9 cellular contexts compared by ENCODE assay signal in genomic region chr7:33334349-33334748, GRCh38.
A peak's percentile ranks its signal among the peaks of the same experiment; 100 is the strongest.
DNase-seq lines count a peak whose midpoint lies in the region; ATAC-seq and TF ChIP-seq lines count a peak whose summit lies in the region.
"Had no signal": no experiment of that assay in that cellular context is flagged by ENCODE, and none has a peak within 500 bp of the region (broad histone marks: within the 10 kb centered on the region; RNA-seq: fewer than 3 reads in every experiment).

No MANE protein-coding gene starts in this region.

- no peaks in the 10 kb centered on the region for H3K4me1 Mint-ChIP-seq in GM23338

- no peak overlapping the region for H3K4me3 Mint-ChIP-seq in GM23338

- no peaks in the 10 kb centered on the region for H3K36me3 Mint-ChIP-seq in GM23338 (ENCODE audit: low read depth)

- peaks cover 3% of the 10 kb centered on the region for H3K27me3 Mint-ChIP-seq in GM23338 (ENCODE audit: insufficient read depth, low read depth, poor library complexity)

- no peaks in the 10 kb centered on the region for H3K4me1 ChIP-seq in GM23338 (ENCODE audit: insufficient read depth)

- H3K36me3 ChIP-seq in GM23338 (ENCODE audit: insufficient read depth) = no peaks in the 10 kb centered on the region

- no peaks in the 10 kb centered on the region for H3K27me3 ChIP-seq in GM23338 (ENCODE audit: insufficient read depth)

- in situ Hi-C loops in ACHN (cut with HindIII; ENCODE audit: low pct_ligation_motif_present, low pct_unique_long_range_greater_than_20kb, low sequenced_read_pairs) = no loop called here

- H3K4me2 ChIP-seq in GM23338 = no peak overlapping the region

- H3K9me2 ChIP-seq in GM23338 (ENCODE audit: insufficient read depth) = no peaks in the 10 kb centered on the region

- no peaks in the 10 kb centered on the region for H3F3A ChIP-seq in GM23338 (replicated peaks; ENCODE audit: low read depth)

- no peaks in the 10 kb centered on the region for H3K79me2 ChIP-seq in GM23338 (replicated peaks; ENCODE audit: insufficient read depth)

- peak; percentile 70 to 87 for TF ChIP-seq CTCF in GM23338 (conservative IDR thresholded peaks at IDR 0.05; ENCODE audit: low read depth in 2 of 2)

- no peak overlapping the region for H3K4me3 ChIP-seq in GM23338

- DNase-seq in ACHN = peak; percentile 35
- DNase-seq in GM23338 (ENCODE audit: low spot score) = peak; percentile 84
- peak; percentile 53 for DNase-seq in NCI-H748 (lab: John Stamatoyannopoulos, UW; ENCODE audit: unreplicated experiment)
- peak; percentile 12 for DNase-seq in fibroblast of peridontal ligament (ENCODE audit: extremely low read depth)
- DNase-seq in activated gamma-delta T cell (lab: John Stamatoyannopoulos, UW) = no peak

- ATAC-seq in GM23338 (peak; percentile 98), GM21526 (IDR thresholded peaks at IDR 0.05; ENCODE audit: low FRiP score, unreplicated experiment) (no peak), HG03521 (IDR thresholded peaks at IDR 0.05; ENCODE audit: unreplicated experiment) (no peak), HG03280 (IDR thresholded peaks at IDR 0.05; ENCODE audit: unreplicated experiment) (no peak)

- H2AFZ ChIP-seq in GM23338 = no peak overlapping the region

- no peak overlapping the region for H3K27ac ChIP-seq in GM23338 (ENCODE audit: low read depth)
- H3K27ac ChIP-seq: epithelial cell of prostate had no signal

- no peak overlapping the region for H3K27ac Mint-ChIP-seq in GM23338

- no peaks in the 10 kb centered on the region for H4K20me1 ChIP-seq in GM23338 (replicated peaks; ENCODE audit: insufficient read depth)

- no peaks in the 10 kb centered on the region for H3K9me3 Mint-ChIP-seq in GM23338

TF ChIP-seq in GM23338, 12 proteins besides CTCF, POLR2A, EP300 and RAD21:
- TF ChIP-seq EZH2phosphoT487 (IDR thresholded peaks at IDR 0.05; ENCODE audit: unreplicated experiment) = no peak
- no peak for TF ChIP-seq STAT1 (IDR thresholded peaks at IDR 0.05; ENCODE audit: unreplicated experiment)
- TF ChIP-seq NANOG (IDR thresholded peaks at IDR 0.05; ENCODE audit: borderline replicate concordance) = no peak
- TF ChIP-seq ZNF331 (CRISPR knock-in tag; IDR thresholded peaks at IDR 0.05; ENCODE audit: low read depth) = no peak
- no peak for TF ChIP-seq EZH2 (IDR thresholded peaks at IDR 0.05; ENCODE audit: low read depth, unreplicated experiment)
- TF ChIP-seq REST (IDR thresholded peaks at IDR 0.05; ENCODE audit: unreplicated experiment) = no peak
- no peak for TF ChIP-seq ZNF114 (CRISPR knock-in tag; IDR thresholded peaks at IDR 0.05)
- TF ChIP-seq, protein P1, sequence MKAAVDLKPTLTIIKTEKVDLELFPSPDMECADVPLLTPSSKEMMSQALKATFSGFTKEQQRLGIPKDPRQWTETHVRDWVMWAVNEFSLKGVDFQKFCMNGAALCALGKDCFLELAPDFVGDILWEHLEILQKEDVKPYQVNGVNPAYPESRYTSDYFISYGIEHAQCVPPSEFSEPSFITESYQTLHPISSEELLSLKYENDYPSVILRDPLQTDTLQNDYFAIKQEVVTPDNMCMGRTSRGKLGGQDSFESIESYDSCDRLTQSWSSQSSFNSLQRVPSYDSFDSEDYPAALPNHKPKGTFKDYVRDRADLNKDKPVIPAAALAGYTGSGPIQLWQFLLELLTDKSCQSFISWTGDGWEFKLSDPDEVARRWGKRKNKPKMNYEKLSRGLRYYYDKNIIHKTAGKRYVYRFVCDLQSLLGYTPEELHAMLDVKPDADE (IDR thresholded peaks at IDR 0.05) = no peak
- TF ChIP-seq, protein P2, sequence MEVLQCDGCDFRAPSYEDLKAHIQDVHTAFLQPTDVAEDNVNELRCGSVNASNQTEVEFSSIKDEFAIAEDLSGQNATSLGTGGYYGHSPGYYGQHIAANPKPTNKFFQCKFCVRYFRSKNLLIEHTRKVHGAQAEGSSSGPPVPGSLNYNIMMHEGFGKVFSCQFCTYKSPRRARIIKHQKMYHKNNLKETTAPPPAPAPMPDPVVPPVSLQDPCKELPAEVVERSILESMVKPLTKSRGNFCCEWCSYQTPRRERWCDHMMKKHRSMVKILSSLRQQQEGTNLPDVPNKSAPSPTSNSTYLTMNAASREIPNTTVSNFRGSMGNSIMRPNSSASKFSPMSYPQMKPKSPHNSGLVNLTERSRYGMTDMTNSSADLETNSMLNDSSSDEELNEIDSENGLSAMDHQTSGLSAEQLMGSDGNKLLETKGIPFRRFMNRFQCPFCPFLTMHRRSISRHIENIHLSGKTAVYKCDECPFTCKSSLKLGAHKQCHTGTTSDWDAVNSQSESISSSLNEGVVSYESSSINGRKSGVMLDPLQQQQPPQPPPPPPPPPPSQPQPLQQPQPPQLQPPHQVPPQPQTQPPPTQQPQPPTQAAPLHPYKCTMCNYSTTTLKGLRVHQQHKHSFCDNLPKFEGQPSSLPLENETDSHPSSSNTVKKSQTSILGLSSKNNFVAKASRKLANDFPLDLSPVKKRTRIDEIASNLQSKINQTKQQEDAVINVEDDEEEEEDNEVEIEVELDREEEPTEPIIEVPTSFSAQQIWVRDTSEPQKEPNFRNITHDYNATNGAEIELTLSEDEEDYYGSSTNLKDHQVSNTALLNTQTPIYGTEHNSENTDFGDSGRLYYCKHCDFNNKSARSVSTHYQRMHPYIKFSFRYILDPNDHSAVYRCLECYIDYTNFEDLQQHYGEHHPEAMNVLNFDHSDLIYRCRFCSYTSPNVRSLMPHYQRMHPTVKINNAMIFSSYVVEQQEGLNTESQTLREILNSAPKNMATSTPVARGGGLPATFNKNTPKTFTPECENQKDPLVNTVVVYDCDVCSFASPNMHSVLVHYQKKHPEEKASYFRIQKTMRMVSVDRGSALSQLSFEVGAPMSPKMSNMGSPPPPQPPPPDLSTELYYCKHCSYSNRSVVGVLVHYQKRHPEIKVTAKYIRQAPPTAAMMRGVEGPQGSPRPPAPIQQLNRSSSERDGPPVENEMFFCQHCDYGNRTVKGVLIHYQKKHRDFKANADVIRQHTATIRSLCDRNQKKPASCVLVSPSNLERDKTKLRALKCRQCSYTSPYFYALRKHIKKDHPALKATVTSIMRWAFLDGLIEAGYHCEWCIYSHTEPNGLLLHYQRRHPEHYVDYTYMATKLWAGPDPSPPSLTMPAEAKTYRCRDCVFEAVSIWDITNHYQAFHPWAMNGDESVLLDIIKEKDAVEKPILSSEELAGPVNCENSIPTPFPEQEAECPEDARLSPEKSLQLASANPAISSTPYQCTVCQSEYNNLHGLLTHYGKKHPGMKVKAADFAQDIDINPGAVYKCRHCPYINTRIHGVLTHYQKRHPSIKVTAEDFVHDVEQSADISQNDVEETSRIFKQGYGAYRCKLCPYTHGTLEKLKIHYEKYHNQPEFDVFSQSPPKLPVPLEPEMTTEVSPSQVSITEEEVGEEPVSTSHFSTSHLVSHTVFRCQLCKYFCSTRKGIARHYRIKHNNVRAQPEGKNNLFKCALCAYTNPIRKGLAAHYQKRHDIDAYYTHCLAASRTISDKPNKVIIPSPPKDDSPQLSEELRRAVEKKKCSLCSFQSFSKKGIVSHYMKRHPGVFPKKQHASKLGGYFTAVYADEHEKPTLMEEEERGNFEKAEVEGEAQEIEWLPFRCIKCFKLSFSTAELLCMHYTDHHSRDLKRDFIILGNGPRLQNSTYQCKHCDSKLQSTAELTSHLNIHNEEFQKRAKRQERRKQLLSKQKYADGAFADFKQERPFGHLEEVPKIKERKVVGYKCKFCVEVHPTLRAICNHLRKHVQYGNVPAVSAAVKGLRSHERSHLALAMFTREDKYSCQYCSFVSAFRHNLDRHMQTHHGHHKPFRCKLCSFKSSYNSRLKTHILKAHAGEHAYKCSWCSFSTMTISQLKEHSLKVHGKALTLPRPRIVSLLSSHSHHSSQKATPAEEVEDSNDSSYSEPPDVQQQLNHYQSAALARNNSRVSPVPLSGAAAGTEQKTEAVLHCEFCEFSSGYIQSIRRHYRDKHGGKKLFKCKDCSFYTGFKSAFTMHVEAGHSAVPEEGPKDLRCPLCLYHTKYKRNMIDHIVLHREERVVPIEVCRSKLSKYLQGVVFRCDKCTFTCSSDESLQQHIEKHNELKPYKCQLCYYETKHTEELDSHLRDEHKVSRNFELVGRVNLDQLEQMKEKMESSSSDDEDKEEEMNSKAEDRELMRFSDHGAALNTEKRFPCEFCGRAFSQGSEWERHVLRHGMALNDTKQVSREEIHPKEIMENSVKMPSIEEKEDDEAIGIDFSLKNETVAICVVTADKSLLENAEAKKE (CRISPR knock-in tag; IDR thresholded peaks at IDR 0.05) = no peak
- no peak for TF ChIP-seq CREB1 (CRISPR knock-in tag; IDR thresholded peaks at IDR 0.05; ENCODE audit: low read depth)
- TF ChIP-seq POLR2AphosphoS5 (IDR thresholded peaks at IDR 0.05; ENCODE audit: low read depth) = no peak
- no peak for TF ChIP-seq JUNB (IDR thresholded peaks at IDR 0.05; ENCODE audit: unreplicated experiment)
